In genomic region chr1:43402055-43402865, GRCh38 we compare ENCODE assay signal across 1 cellular context.
TF ChIP-seq lines count a peak whose summit lies in the region.

No MANE protein-coding gene starts in this region.

TF ChIP-seq in endothelial cell of umbilical vein, 7 proteins besides CTCF, POLR2A, EP300 and RAD21:
- no peak for TF ChIP-seq FOS (IDR thresholded peaks at IDR 0.05; ENCODE audit: borderline replicate concordance, insufficient read depth, low read length)
- TF ChIP-seq JUN (IDR thresholded peaks at IDR 0.05; ENCODE audit: borderline replicate concordance, insufficient read depth, insufficient read length, low read depth) = no peak
- no peak for TF ChIP-seq EZH2 (IDR thresholded peaks at IDR 0.05; ENCODE audit: borderline replicate concordance, low read depth, low read length, severe bottlenecking)
- no peak for TF ChIP-seq POLR2AphosphoS5 (IDR thresholded peaks at IDR 0.05; ENCODE audit: insufficient read depth, low read depth, low read length)
- TF ChIP-seq MYC (IDR thresholded peaks at IDR 0.05; ENCODE audit: low read depth, low read length) = no peak
- TF ChIP-seq MAX (IDR thresholded peaks at IDR 0.05; ENCODE audit: insufficient read depth, insufficient read length) = no peak
- no peak for TF ChIP-seq GATA2 (IDR thresholded peaks at IDR 0.05; ENCODE audit: insufficient read depth, insufficient read length, low read depth, low read length)
